9 cellular contexts compared by ENCODE assay signal in genomic region chr13:75088915-75089314, GRCh38.
"Had no signal": no experiment of that assay in that cellular context is flagged by ENCODE, and none has a peak within 500 bp of the region (broad histone marks: within the 10 kb centered on the region; RNA-seq: fewer than 3 reads in every experiment).

No MANE protein-coding gene starts in this region.

- ATAC-seq: HepG2, K562 had no signal

- H3K9ac ChIP-seq: KMS-11 had no signal

- H3K4me3 ChIP-seq: K562 had no signal

- H3K27ac ChIP-seq: HL-60, KMS-11 had no signal

- H3K36me3 Mint-ChIP-seq: IgD-negative memory B cell had no signal

- H3K9me3 Mint-ChIP-seq: IgD-negative memory B cell had no signal

- H3K4me1 Mint-ChIP-seq: IgD-negative memory B cell had no signal

- FAIRE-seq: HepG2, HTR-8/SVneo, K562 had no signal

- H3K4me2 ChIP-seq: KMS-11 had no signal

- DNase-seq: IMR-90, KBM-7, KG1 had no signal

- H3K27ac Mint-ChIP-seq: IgD-negative memory B cell had no signal

- H3K4me3 Mint-ChIP-seq: IgD-negative memory B cell had no signal

- H3K27me3 Mint-ChIP-seq: IgD-negative memory B cell had no signal
